ENCODE assay signal across 1 cellular context in the genomic region with DNA sequence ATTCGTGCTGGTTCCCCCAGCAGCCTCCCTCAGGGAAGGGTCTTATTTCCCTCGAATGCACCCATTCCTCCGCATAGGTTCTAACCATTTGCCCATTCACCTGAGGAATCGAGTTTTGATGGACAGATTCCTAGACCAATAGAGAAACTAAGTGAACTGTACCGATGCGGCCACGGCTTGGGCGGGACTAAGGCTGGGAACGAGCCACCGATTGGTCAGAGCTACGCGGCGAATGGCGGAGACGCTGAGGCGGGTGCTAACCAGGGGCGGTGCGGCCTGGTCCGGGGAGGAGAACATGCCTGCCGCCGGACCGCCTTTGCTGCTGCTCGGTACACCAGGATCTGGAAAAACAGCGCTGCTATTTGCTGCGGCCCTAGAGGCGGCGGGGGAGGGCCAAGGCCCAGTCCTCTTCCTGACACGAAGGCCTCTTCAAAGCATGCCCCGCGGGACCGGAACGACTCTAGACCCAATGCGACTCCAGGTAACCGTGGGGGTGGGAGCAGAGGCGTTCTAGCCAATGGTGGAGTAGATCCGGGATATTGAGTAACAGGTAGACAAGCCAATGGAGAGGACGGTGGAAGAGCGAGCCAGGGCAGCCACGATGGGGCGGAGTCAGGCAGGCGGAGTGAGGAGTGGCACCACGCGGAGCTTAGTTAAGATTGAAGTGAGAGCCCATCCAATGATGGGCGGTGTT.
TF ChIP-seq lines count a peak whose summit lies in the region.

A gene with protein sequence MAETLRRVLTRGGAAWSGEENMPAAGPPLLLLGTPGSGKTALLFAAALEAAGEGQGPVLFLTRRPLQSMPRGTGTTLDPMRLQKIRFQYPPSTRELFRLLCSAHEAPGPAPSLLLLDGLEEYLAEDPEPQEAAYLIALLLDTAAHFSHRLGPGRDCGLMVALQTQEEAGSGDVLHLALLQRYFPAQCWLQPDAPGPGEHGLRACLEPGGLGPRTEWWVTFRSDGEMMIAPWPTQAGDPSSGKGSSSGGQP (plus strand): TSS at position 218 of the 694 bp plus-strand sequence. CDS start 15 bp downstream, at position 233.

TF ChIP-seq in HepG2, 621 proteins besides CTCF, POLR2A, EP300 and RAD21 (continued from another document and continues in another):
- TF ChIP-seq HMG20A (CRISPR knock-in tag; IDR thresholded peaks at IDR 0.05; ENCODE audit: borderline replicate concordance) = no peak
- TF ChIP-seq ZNF569 (CRISPR knock-in tag; IDR thresholded peaks at IDR 0.05; ENCODE audit: borderline replicate concordance) = peak; percentile 62; the same call in 1 of the 2 replicates
- TF ChIP-seq ZEB1 (IDR thresholded peaks at IDR 0.05; ENCODE audit: insufficient replicate concordance, low read depth) = peak; percentile 82
- TF ChIP-seq ZNF101 (CRISPR knock-in tag; IDR thresholded peaks at IDR 0.05; ENCODE audit: borderline replicate concordance, low read depth) = no peak
- TF ChIP-seq, protein P1, sequence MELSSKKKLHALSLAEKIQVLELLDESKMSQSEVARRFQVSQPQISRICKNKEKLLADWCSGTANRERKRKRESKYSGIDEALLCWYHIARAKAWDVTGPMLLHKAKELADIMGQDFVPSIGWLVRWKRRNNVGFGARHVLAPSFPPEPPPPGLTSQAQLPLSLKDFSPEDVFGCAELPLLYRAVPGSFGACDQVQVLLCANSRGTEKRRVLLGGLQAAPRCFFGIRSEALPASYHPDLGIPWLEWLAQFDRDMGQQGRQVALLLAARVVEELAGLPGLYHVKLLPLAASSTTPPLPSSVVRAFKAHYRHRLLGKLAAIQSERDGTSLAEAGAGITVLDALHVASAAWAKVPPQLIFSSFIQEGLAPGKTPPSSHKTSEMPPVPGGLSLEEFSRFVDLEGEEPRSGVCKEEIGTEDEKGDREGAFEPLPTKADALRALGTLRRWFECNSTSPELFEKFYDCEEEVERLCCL (CRISPR knock-in tag; IDR thresholded peaks at IDR 0.05; ENCODE audit: borderline replicate concordance) = no peak
- no peak for TF ChIP-seq ZNF672 (CRISPR knock-in tag; IDR thresholded peaks at IDR 0.05)
- TF ChIP-seq ZNF780A (CRISPR knock-in tag; IDR thresholded peaks at IDR 0.05) = no peak
- 0 out of 2 replicates have a peak, but pooled peaks have one; percentile 56 for TF ChIP-seq ZNF713 (CRISPR knock-in tag; IDR thresholded peaks at IDR 0.05)
- TF ChIP-seq, protein P2, sequence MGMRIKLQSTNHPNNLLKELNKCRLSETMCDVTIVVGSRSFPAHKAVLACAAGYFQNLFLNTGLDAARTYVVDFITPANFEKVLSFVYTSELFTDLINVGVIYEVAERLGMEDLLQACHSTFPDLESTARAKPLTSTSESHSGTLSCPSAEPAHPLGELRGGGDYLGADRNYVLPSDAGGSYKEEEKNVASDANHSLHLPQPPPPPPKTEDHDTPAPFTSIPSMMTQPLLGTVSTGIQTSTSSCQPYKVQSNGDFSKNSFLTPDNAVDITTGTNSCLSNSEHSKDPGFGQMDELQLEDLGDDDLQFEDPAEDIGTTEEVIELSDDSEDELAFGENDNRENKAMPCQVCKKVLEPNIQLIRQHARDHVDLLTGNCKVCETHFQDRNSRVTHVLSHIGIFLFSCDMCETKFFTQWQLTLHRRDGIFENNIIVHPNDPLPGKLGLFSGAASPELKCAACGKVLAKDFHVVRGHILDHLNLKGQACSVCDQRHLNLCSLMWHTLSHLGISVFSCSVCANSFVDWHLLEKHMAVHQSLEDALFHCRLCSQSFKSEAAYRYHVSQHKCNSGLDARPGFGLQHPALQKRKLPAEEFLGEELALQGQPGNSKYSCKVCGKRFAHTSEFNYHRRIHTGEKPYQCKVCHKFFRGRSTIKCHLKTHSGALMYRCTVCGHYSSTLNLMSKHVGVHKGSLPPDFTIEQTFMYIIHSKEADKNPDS (CRISPR knock-in tag; IDR thresholded peaks at IDR 0.05) = no peak
- peak; percentile 54; the same call in 1 of the 2 replicates for TF ChIP-seq ZNF547 (CRISPR knock-in tag; IDR thresholded peaks at IDR 0.05)
- TF ChIP-seq, protein P3, sequence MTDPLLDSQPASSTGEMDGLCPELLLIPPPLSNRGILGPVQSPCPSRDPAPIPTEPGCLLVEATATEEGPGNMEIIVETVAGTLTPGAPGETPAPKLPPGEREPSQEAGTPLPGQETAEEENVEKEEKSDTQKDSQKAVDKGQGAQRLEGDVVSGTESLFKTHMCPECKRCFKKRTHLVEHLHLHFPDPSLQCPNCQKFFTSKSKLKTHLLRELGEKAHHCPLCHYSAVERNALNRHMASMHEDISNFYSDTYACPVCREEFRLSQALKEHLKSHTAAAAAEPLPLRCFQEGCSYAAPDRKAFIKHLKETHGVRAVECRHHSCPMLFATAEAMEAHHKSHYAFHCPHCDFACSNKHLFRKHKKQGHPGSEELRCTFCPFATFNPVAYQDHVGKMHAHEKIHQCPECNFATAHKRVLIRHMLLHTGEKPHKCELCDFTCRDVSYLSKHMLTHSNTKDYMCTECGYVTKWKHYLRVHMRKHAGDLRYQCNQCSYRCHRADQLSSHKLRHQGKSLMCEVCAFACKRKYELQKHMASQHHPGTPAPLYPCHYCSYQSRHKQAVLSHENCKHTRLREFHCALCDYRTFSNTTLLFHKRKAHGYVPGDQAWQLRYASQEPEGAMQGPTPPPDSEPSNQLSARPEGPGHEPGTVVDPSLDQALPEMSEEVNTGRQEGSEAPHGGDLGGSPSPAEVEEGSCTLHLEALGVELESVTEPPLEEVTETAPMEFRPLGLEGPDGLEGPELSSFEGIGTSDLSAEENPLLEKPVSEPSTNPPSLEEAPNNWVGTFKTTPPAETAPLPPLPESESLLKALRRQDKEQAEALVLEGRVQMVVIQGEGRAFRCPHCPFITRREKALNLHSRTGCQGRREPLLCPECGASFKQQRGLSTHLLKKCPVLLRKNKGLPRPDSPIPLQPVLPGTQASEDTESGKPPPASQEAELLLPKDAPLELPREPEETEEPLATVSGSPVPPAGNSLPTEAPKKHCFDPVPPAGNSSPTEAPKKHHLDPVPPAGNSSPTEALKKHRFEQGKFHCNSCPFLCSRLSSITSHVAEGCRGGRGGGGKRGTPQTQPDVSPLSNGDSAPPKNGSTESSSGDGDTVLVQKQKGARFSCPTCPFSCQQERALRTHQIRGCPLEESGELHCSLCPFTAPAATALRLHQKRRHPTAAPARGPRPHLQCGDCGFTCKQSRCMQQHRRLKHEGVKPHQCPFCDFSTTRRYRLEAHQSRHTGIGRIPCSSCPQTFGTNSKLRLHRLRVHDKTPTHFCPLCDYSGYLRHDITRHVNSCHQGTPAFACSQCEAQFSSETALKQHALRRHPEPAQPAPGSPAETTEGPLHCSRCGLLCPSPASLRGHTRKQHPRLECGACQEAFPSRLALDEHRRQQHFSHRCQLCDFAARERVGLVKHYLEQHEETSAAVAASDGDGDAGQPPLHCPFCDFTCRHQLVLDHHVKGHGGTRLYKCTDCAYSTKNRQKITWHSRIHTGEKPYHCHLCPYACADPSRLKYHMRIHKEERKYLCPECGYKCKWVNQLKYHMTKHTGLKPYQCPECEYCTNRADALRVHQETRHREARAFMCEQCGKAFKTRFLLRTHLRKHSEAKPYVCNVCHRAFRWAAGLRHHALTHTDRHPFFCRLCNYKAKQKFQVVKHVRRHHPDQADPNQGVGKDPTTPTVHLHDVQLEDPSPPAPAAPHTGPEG (CRISPR knock-in tag; IDR thresholded peaks at IDR 0.05) = no peak; the same call in 1 of the 2 replicates
- TF ChIP-seq MZF1 (CRISPR knock-in tag; IDR thresholded peaks at IDR 0.05; ENCODE audit: borderline replicate concordance) = no peak
- TF ChIP-seq, protein P4, sequence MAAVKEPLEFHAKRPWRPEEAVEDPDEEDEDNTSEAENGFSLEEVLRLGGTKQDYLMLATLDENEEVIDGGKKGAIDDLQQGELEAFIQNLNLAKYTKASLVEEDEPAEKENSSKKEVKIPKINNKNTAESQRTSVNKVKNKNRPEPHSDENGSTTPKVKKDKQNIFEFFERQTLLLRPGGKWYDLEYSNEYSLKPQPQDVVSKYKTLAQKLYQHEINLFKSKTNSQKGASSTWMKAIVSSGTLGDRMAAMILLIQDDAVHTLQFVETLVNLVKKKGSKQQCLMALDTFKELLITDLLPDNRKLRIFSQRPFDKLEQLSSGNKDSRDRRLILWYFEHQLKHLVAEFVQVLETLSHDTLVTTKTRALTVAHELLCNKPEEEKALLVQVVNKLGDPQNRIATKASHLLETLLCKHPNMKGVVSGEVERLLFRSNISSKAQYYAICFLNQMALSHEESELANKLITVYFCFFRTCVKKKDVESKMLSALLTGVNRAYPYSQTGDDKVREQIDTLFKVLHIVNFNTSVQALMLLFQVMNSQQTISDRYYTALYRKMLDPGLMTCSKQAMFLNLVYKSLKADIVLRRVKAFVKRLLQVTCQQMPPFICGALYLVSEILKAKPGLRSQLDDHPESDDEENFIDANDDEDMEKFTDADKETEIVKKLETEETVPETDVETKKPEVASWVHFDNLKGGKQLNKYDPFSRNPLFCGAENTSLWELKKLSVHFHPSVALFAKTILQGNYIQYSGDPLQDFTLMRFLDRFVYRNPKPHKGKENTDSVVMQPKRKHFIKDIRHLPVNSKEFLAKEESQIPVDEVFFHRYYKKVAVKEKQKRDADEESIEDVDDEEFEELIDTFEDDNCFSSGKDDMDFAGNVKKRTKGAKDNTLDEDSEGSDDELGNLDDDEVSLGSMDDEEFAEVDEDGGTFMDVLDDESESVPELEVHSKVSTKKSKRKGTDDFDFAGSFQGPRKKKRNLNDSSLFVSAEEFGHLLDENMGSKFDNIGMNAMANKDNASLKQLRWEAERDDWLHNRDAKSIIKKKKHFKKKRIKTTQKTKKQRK (IDR thresholded peaks at IDR 0.05; ENCODE audit: low read length) = peak; percentile 72
- TF ChIP-seq, protein P5, sequence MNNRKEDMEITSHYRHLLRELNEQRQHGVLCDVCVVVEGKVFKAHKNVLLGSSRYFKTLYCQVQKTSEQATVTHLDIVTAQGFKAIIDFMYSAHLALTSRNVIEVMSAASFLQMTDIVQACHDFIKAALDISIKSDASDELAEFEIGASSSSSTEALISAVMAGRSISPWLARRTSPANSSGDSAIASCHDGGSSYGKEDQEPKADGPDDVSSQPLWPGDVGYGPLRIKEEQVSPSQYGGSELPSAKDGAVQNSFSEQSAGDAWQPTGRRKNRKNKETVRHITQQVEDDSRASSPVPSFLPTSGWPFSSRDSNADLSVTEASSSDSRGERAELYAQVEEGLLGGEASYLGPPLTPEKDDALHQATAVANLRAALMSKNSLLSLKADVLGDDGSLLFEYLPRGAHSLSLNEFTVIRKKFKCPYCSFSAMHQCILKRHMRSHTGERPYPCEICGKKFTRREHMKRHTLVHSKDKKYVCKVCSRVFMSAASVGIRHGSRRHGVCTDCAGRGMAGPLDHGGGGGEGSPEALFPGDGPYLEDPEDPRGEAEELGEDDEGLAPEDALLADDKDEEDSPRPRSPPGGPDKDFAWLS (CRISPR knock-in tag; IDR thresholded peaks at IDR 0.05; ENCODE audit: borderline replicate concordance) = no peak; the same call in 1 of the 2 replicates
- TF ChIP-seq SRSF1 (optimal IDR thresholded peaks at IDR 0.05; ENCODE audit: low read depth, low read length) = peak; percentile 87
- peak; percentile 77 for TF ChIP-seq YEATS2 (CRISPR knock-in tag; IDR thresholded peaks at IDR 0.05; ENCODE audit: borderline replicate concordance)
- TF ChIP-seq, protein P6, sequence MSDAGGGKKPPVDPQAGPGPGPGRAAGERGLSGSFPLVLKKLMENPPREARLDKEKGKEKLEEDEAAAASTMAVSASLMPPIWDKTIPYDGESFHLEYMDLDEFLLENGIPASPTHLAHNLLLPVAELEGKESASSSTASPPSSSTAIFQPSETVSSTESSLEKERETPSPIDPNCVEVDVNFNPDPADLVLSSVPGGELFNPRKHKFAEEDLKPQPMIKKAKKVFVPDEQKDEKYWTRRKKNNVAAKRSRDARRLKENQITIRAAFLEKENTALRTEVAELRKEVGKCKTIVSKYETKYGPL (CRISPR knock-in tag; IDR thresholded peaks at IDR 0.05) = no peak
- TF ChIP-seq, protein P7, sequence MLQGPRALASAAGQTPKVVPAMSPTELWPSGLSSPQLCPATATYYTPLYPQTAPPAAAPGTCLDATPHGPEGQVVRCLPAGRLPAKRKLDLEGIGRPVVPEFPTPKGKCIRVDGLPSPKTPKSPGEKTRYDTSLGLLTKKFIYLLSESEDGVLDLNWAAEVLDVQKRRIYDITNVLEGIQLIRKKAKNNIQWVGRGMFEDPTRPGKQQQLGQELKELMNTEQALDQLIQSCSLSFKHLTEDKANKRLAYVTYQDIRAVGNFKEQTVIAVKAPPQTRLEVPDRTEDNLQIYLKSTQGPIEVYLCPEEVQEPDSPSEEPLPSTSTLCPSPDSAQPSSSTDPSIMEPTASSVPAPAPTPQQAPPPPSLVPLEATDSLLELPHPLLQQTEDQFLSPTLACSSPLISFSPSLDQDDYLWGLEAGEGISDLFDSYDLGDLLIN (CRISPR knock-in tag; IDR thresholded peaks at IDR 0.05; ENCODE audit: borderline replicate concordance) = no peak
- no peak for TF ChIP-seq MBNL3 (CRISPR knock-in tag; conservative IDR thresholded peaks at IDR 0.05)
- no peak for TF ChIP-seq MED8 (CRISPR knock-in tag; IDR thresholded peaks at IDR 0.05; ENCODE audit: insufficient replicate concordance)
- TF ChIP-seq FOXA3 (CRISPR knock-in tag; IDR thresholded peaks at IDR 0.05) = peak; percentile 45; the same call in 1 of the 2 replicates
- no peak for TF ChIP-seq SMYD3 (CRISPR knock-in tag; IDR thresholded peaks at IDR 0.05)
- TF ChIP-seq ZNF644 (CRISPR knock-in tag; IDR thresholded peaks at IDR 0.05; ENCODE audit: low read depth) = no peak
- TF ChIP-seq MTA1 (CRISPR knock-in tag; IDR thresholded peaks at IDR 0.05; ENCODE audit: borderline replicate concordance) = no peak; the same call in 1 of the 2 replicates
- TF ChIP-seq CHD4 (IDR thresholded peaks at IDR 0.05; ENCODE audit: borderline replicate concordance, low read length) = peak; percentile 2; the same call in 1 of the 2 replicates
- TF ChIP-seq TBX2 (CRISPR knock-in tag; IDR thresholded peaks at IDR 0.05; ENCODE audit: borderline replicate concordance) = peak; percentile 56; the same call in 1 of the 2 replicates
- peak; percentile 91; the same call in 1 of the 2 replicates for TF ChIP-seq ZNF773 (CRISPR knock-in tag; IDR thresholded peaks at IDR 0.05; ENCODE audit: borderline replicate concordance)
- TF ChIP-seq JARID2 (CRISPR knock-in tag; IDR thresholded peaks at IDR 0.05; ENCODE audit: insufficient replicate concordance) = no peak
- TF ChIP-seq IRX3 (CRISPR knock-in tag; IDR thresholded peaks at IDR 0.05; ENCODE audit: borderline replicate concordance, low read depth) = 0 out of 2 replicates have a peak, but pooled peaks have one; percentile 34
- peak; percentile 73 for TF ChIP-seq KLF11 (CRISPR knock-in tag; IDR thresholded peaks at IDR 0.05)
- TF ChIP-seq, protein P8, sequence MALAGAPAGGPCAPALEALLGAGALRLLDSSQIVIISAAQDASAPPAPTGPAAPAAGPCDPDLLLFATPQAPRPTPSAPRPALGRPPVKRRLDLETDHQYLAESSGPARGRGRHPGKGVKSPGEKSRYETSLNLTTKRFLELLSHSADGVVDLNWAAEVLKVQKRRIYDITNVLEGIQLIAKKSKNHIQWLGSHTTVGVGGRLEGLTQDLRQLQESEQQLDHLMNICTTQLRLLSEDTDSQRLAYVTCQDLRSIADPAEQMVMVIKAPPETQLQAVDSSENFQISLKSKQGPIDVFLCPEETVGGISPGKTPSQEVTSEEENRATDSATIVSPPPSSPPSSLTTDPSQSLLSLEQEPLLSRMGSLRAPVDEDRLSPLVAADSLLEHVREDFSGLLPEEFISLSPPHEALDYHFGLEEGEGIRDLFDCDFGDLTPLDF (CRISPR knock-in tag; IDR thresholded peaks at IDR 0.05) = no peak
- no peak for TF ChIP-seq ZBTB7A (CRISPR knock-in tag; IDR thresholded peaks at IDR 0.05)
- TF ChIP-seq HDAC6 (IDR thresholded peaks at IDR 0.05; ENCODE audit: low read depth, low read length) = no peak
- TF ChIP-seq MIXL1 (CRISPR knock-in tag; IDR thresholded peaks at IDR 0.05) = peak; percentile 34
- peak; percentile 91 for TF ChIP-seq ZNF629 (CRISPR knock-in tag; conservative IDR thresholded peaks at IDR 0.05)
- peak; percentile 44; the same call in 1 of the 2 replicates for TF ChIP-seq FOSL2 (CRISPR knock-in tag; IDR thresholded peaks at IDR 0.05)
